In genomic region chr10:31760674-31761081, GRCh38 we compare ENCODE assay signal across 8 cellular contexts.
DNase-seq lines count a peak whose midpoint lies in the region; ATAC-seq lines count a peak whose summit lies in the region.

No MANE protein-coding gene starts in this region.

- in situ Hi-C loops in KBM-7 (cut with MboI; ENCODE audit: low pct_unique_long_range_greater_than_20kb, low sequenced_read_pairs) = no loop called here

- peaks cover 15% of the 10 kb centered on the region for H3K4me1 Mint-ChIP-seq in activated CD4-positive, alpha-beta T cell treated with anti-CD3 and anti-CD28 coated beads for 36 hours
- H3K4me1 Mint-ChIP-seq in activated naive CD8-positive, alpha-beta T cell (ENCODE audit: low read depth) = peaks cover 17% of the 10 kb centered on the region

- POLR2A ChIA-PET in activated CD4-positive, alpha-beta T cell treated with anti-CD3 and anti-CD28 coated beads for 36 hours (lab: Charles Lee) = no interaction called here

- H3K4me3 Mint-ChIP-seq in activated CD4-positive, alpha-beta T cell treated with anti-CD3 and anti-CD28 coated beads for 36 hours = peak overlapping the region; percentile 91
- peak overlapping the region; percentile 86 for H3K4me3 Mint-ChIP-seq in activated naive CD8-positive, alpha-beta T cell

- intact Hi-C loops in activated CD4-positive, alpha-beta T cell treated with anti-CD3 and anti-CD28 coated beads for 36 hours (cut with DNase I, micrococcal nuclease) = loop anchor here (1.0 to 10.0 kb wide), 12 partner anchors 15 to 1059 kb away; partner anchors contain the start of genes ARHGAP12 (in 1 of the 2), KIF5B (in 1 of the 2), ZEB1 (in 1 of the 2) and ZNF438 (in 1 of the 2)

- H3K27ac Mint-ChIP-seq in activated CD4-positive, alpha-beta T cell treated with anti-CD3 and anti-CD28 coated beads for 36 hours = peak overlapping the region; percentile 94
- peak overlapping the region; percentile 93 for H3K27ac Mint-ChIP-seq in activated naive CD8-positive, alpha-beta T cell

- DNase-seq in activated CD4-positive, alpha-beta T cell treated with anti-CD3 and anti-CD28 coated beads for 36 hours = no peak
- no peak for DNase-seq in activated CD4-positive, alpha-beta T cell treated with anti-CD3 and anti-CD28 coated beads for 48 hours
- DNase-seq in kidney tubule cell (ENCODE audit: low spot score) = peak; percentile 83
- no peak for DNase-seq in cerebellum (ENCODE audit: low spot score)
- DNase-seq in KBM-7 = no peak

- no peak for ATAC-seq in activated CD4-positive, alpha-beta T cell treated with anti-CD3 and anti-CD28 coated beads for 36 hours
- ATAC-seq in HG03354 (IDR thresholded peaks at IDR 0.05; ENCODE audit: poor library complexity, severe bottlenecking, unreplicated experiment) = no peak

- peaks cover 3% of the 10 kb centered on the region for H3K36me3 Mint-ChIP-seq in activated CD4-positive, alpha-beta T cell treated with anti-CD3 and anti-CD28 coated beads for 36 hours (ENCODE audit: low read depth)
- H3K36me3 Mint-ChIP-seq in activated naive CD8-positive, alpha-beta T cell = no peaks in the 10 kb centered on the region

- no peaks in the 10 kb centered on the region for H3K9me3 Mint-ChIP-seq in activated CD4-positive, alpha-beta T cell treated with anti-CD3 and anti-CD28 coated beads for 36 hours (ENCODE audit: low read depth)
- H3K9me3 Mint-ChIP-seq in activated naive CD8-positive, alpha-beta T cell (ENCODE audit: low read depth) = no peaks in the 10 kb centered on the region

- no peaks in the 10 kb centered on the region for H3K27me3 Mint-ChIP-seq in activated CD4-positive, alpha-beta T cell treated with anti-CD3 and anti-CD28 coated beads for 36 hours
- no peaks in the 10 kb centered on the region for H3K27me3 Mint-ChIP-seq in activated naive CD8-positive, alpha-beta T cell

- H3K27ac ChIP-seq in temporal lobe (ENCODE audit: low read depth, low read length) = peak overlapping the region; percentile 90

- CTCF ChIA-PET in activated CD4-positive, alpha-beta T cell treated with anti-CD3 and anti-CD28 coated beads for 36 hours (lab: Charles Lee) = interaction anchor here (1.4 to 1.7 kb wide), 2 partner anchors 9 to 16 kb away, joined by 5 to 6 read pairs; no protein-coding TSS in a partner anchor
